ENCODE assay signal across 9 cellular contexts in the genomic region with DNA sequence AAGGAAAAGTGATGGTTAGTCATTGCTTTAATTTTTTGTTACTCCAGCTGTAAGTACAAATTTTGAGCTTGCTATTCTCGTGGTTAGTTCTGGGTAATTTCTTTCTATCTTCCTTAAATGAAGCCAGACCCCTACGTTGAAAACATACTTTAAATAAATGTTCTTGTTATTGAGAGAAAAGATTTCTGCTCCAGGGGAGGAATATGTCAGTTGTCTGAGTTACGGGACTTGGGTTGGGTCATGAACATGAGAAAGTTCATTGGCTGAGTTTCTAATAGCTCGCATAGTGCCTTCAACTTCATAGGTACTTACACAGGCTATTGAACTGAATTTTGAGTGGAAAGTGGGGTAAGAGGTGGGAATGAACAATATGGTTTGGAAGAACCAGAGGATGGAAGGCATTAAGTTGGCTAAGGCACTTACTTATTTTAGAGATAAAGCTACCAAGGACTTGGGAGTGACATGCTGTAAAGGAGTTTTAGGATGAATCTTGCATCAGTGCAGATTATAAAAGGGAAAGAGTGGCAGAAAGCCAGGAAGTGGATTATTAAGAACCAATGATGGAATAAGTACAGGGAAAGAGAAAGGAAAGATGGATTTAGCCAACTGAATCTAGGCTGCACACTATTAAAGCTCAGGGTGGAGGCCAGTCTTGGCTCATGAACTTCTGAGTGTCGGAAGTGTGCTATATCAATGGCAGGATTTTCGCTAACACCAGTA. TPM values are rescaled to one million over a fixed set of nuclear protein-coding genes. Genes with fewer than 3 reads are reported as not detected.
DNase-seq lines count a peak whose midpoint lies in the region; ATAC-seq, FAIRE-seq and TF ChIP-seq lines count a peak whose summit lies in the region.
"Had no signal": no experiment of that assay in that cellular context is flagged by ENCODE, and none has a peak within 500 bp of the region (broad histone marks: within the 10 kb centered on the region; RNA-seq: fewer than 3 reads in every experiment).

No MANE protein-coding gene starts in this region.

- POLR2A ChIA-PET in HepG2 (lab: Yijun Ruan, JAX), result interaction anchor here (1.1 to 3.7 kb wide), 3 partner anchors 19 to 230 kb away, joined by 3 to 19 read pairs (median 5); no protein-coding TSS in a partner anchor

- no peak for TF ChIP-seq RAD21 in HepG2 (CRISPR knock-in tag; IDR thresholded peaks at IDR 0.05)

- H3K9ac ChIP-seq in astrocyte (ENCODE audit: low read length), result peak overlapping the region; percentile 95
- H3K9ac ChIP-seq in HepG2 (ENCODE audit: insufficient read depth, low read depth, low read length), result peak overlapping the region; percentile 96

- peaks cover 20% of the 10 kb centered on the region for H3K36me3 Mint-ChIP-seq in astrocyte (ENCODE audit: low read depth, unreplicated experiment)

- H3K27ac Mint-ChIP-seq in astrocyte (ENCODE audit: unreplicated experiment), result peak overlapping the region; percentile 63

- H3K4me1 Mint-ChIP-seq in astrocyte (ENCODE audit: low read depth, unreplicated experiment), result peaks cover 26% of the 10 kb centered on the region

- no peaks in the 10 kb centered on the region for H3K27me3 ChIP-seq in right cardiac atrium (ENCODE audit: control insufficient read depth, insufficient read depth)
- H3K27me3 ChIP-seq in astrocyte (ENCODE audit: insufficient read depth, low read length), result no peaks in the 10 kb centered on the region
- no peaks in the 10 kb centered on the region; a peak in 1 of 5 replicates for H3K27me3 ChIP-seq in HepG2 (ENCODE audit: control insufficient read depth in 1 of 2, insufficient read depth in 2 of 2, low read length in 2 of 2)
- H3K27me3 ChIP-seq in upper lobe of right lung, result no peaks in the 10 kb centered on the region

- H3K27me3 Mint-ChIP-seq in astrocyte (ENCODE audit: low read depth, unreplicated experiment), result no peaks in the 10 kb centered on the region

- TF ChIP-seq EP300 in HepG2 (IDR thresholded peaks at IDR 0.05; ENCODE audit: low read depth in 2 of 2, low read length in 2 of 2) (no peak), HepG2 (CRISPR knock-in tag; IDR thresholded peaks at IDR 0.05; ENCODE audit: borderline replicate concordance) (no peak)

- H3K36me3 ChIP-seq in astrocyte (ENCODE audit: insufficient read depth, low read length) (peaks cover 46% of the 10 kb centered on the region), HepG2 (replicated peaks in 1 of 2; ENCODE audit: control insufficient read depth in 1 of 2, insufficient read depth in 2 of 2, low read length in 2 of 2) (peaks cover 14 to 50% of the 10 kb centered on the region in 2 experiments), upper lobe of right lung (peaks cover 51% of the 10 kb centered on the region)

- no peak for TF ChIP-seq CTCF in astrocyte (IDR thresholded peaks at IDR 0.05; ENCODE audit: insufficient read depth, low read depth, low read length)
- TF ChIP-seq CTCF in HepG2 (CRISPR knock-in tag; IDR thresholded peaks at IDR 0.05), result no peak
- no peak for TF ChIP-seq CTCF in upper lobe of right lung (IDR thresholded peaks at IDR 0.05)

- peak overlapping the region; percentile 62 for H3K4me3 ChIP-seq in right cardiac atrium (ENCODE audit: low read length)
- peak overlapping the region; percentile 99 for H3K4me3 ChIP-seq in astrocyte (ENCODE audit: insufficient read depth, low read depth, low read length)
- peak overlapping the region; percentile 82 to 94 (median 93); a peak in 5 of 6 replicates for H3K4me3 ChIP-seq in HepG2 (replicated peaks in 1 of 3; ENCODE audit: insufficient read depth in 1 of 3, low read depth in 2 of 3, low read length in 3 of 3)
- H3K4me3 ChIP-seq in upper lobe of right lung, result peak overlapping the region; percentile 94

- H4K20me1 ChIP-seq in astrocyte (ENCODE audit: insufficient read depth, low read length) (peaks cover 60% of the 10 kb centered on the region), HepG2 (ENCODE audit: insufficient read depth, low read length) (peaks cover 34% of the 10 kb centered on the region)

- peaks cover 48% of the 10 kb centered on the region for H3K79me2 ChIP-seq in astrocyte (ENCODE audit: insufficient read depth, low read length)
- peaks cover 37% of the 10 kb centered on the region for H3K79me2 ChIP-seq in HepG2 (ENCODE audit: insufficient read depth, low read length)

- H2AFZ ChIP-seq in astrocyte (ENCODE audit: low read depth, low read length) (no peak overlapping the region), HepG2 (ENCODE audit: low read length) (no peak overlapping the region)

- no peak for TF ChIP-seq POLR2A in HepG2 (IDR thresholded peaks at IDR 0.05; ENCODE audit: insufficient read depth in 1 of 2, low read depth in 2 of 2, low read length in 2 of 2)

- in situ Hi-C loops in HepG2 (cut with HindIII; ENCODE audit: extremely low pct_ligation_motif_present, low pct_unique_long_range_greater_than_20kb), result no loop called here

- BruUV-seq in HepG2 (replicated peaks; lab: Mats Ljungman, UMichigan), result no TSS peak

- DNase-seq in right cardiac atrium (no peak), Right ventricle myocardium inferior (ENCODE audit: missing footprints) (no peak), astrocyte (ENCODE audit: low read depth) (no peak), HepG2 (ENCODE audit: low spot score) (no peak), upper lobe of right lung (no peak), NOMO-1 treated with dmso at 0.1 percent for 144 hours (lab: John Stamatoyannopoulos, UW; ENCODE audit: unreplicated experiment) (no peak)
- DNase-seq: GF-D8 had no signal

- WGBS in right cardiac atrium, result 76% methylated on average over 6 of the region's 6 CpGs
- WGBS in HepG2 (ENCODE audit: low lambda C conversion rate), result 59% methylated on average over 6 of the region's 6 CpGs

- H3K4me1 ChIP-seq in right cardiac atrium (ENCODE audit: control insufficient read depth, insufficient read depth, low read length) (peaks cover 3% of the 10 kb centered on the region), astrocyte (ENCODE audit: insufficient read depth, low read length) (peaks cover 20% of the 10 kb centered on the region), HepG2 (ENCODE audit: insufficient read depth, low read length) (peaks cover 73% of the 10 kb centered on the region), upper lobe of right lung (peaks cover 34% of the 10 kb centered on the region)

- intact Hi-C loops in right cardiac atrium (cut with DNase I), result no loop called here
- intact Hi-C loops in Right ventricle myocardium inferior (cut with DNase I), result no loop called here
- intact Hi-C loops in HepG2 (cut with micrococcal nuclease; ENCODE audit: unreplicated experiment), result loop anchor here (2.0 kb wide), 1 partner anchor 23 kb away; no protein-coding TSS in a partner anchor
- intact Hi-C loops in upper lobe of right lung (cut with DNase I), result no loop called here

- H3K9me3 Mint-ChIP-seq in astrocyte (ENCODE audit: unreplicated experiment), result no peaks in the 10 kb centered on the region

- CTCF ChIA-PET in HepG2 (lab: Yijun Ruan, JAX; ENCODE audit: low intra/inter-chr PET ratio, low total read pairs), result no interaction called here

- H3K9me3 ChIP-seq in right cardiac atrium (ENCODE audit: control insufficient read depth, low read length) (no peaks in the 10 kb centered on the region), astrocyte (ENCODE audit: insufficient read depth, low read depth, low read length) (no peaks in the 10 kb centered on the region), HepG2 (ENCODE audit: low read length) (no peaks in the 10 kb centered on the region), upper lobe of right lung (no peaks in the 10 kb centered on the region)

- peak overlapping the region; percentile 98 for H3K4me2 ChIP-seq in astrocyte (ENCODE audit: low read length)
- peak overlapping the region; percentile 97 for H3K4me2 ChIP-seq in HepG2 (ENCODE audit: low read depth, low read length)

- no peak for ATAC-seq in right cardiac atrium
- ATAC-seq in Right ventricle myocardium inferior, result no peak
- no peak for ATAC-seq in HepG2
- ATAC-seq in upper lobe of right lung, result no peak
- ATAC-seq in HG03025 (IDR thresholded peaks at IDR 0.05; ENCODE audit: low FRiP score, unreplicated experiment), result no peak
- no peak for ATAC-seq in GM19328 (IDR thresholded peaks at IDR 0.05; ENCODE audit: unreplicated experiment)

- no peak overlapping the region for H3K27ac ChIP-seq in right cardiac atrium (ENCODE audit: low read length)
- no peak overlapping the region for H3K27ac ChIP-seq in astrocyte (ENCODE audit: low read depth, low read length)
- peak overlapping the region; percentile 91 for H3K27ac ChIP-seq in HepG2 (ENCODE audit: extremely low read length, insufficient read depth, low read length)
- H3K27ac ChIP-seq in upper lobe of right lung, result peak overlapping the region; percentile 24

- peak overlapping the region; percentile 93 for H3K4me3 Mint-ChIP-seq in astrocyte (ENCODE audit: unreplicated experiment)

- FAIRE-seq in astrocyte (lab: Jason Lieb, UNC), result no peak
- no peak for FAIRE-seq in HepG2 (lab: Jason Lieb, UNC)

RNA-seq across cellular contexts. Expression of a gene that starts 1.4 kb away (rescaled TPM):
- total RNA-seq in right cardiac atrium (100 to 1,000 TPM; 446 to 642 (median 525) TPM), Right ventricle myocardium inferior (472 TPM), astrocyte (881 and 1,004 TPM in 2 replicates), HepG2 (2016; rRNA removed; fragmentation: Illumina TruSeq; extraction: Trizol) (1,683 and 1,960 TPM in 2 replicates), upper lobe of right lung (732 TPM)
- polyA plus RNA-seq in right cardiac atrium (619 TPM), HepG2 (2011; rRNA removed) (2,662 and 3,226 TPM in 2 replicates)
- total RNA-seq in HepG2 (2016; cell fraction: cytosol; rRNA removed; fragmentation: Illumina TruSeq; extraction: Trizol; ENCODE audit: low read depth), result 4,234 and 4,880 TPM in 2 replicates
- total RNA-seq in HepG2 (2016; cell fraction: insoluble cytoplasmic fraction; rRNA removed; fragmentation: Illumina TruSeq; extraction: Trizol), result 1,681 and 2,033 TPM in 2 replicates
- total RNA-seq in HepG2 (2016; cell fraction: membrane; rRNA removed; fragmentation: Illumina TruSeq; extraction: Trizol), result 4,469 and 4,736 TPM in 2 replicates
- total RNA-seq in HepG2 (2016; cell fraction: nucleus; rRNA removed; fragmentation: Illumina TruSeq; extraction: Trizol), result 671 and 721 TPM in 2 replicates
- polyA plus RNA-seq in HepG2 (2011; cell fraction: cytosol; rRNA removed), result 2,617 and 3,480 TPM in 2 replicates
- polyA plus RNA-seq in HepG2 (2011; cell fraction: nucleus; rRNA removed), result 707 and 717 TPM in 2 replicates
- 1,399 and 1,552 TPM in 2 replicates for polyA plus RNA-seq in HepG2 (2012)
- polyA plus RNA-seq in HepG2 (2016; cell fraction: cytosol; fragmentation: Illumina TruSeq; extraction: Trizol; ENCODE audit: low read depth), result 5,088 and 5,753 TPM in 2 replicates
- polyA plus RNA-seq in HepG2 (2016; cell fraction: insoluble cytoplasmic fraction; fragmentation: Illumina TruSeq; extraction: Trizol; ENCODE audit: low read depth), result 1,997 and 2,058 TPM in 2 replicates
- 4,231 and 4,512 TPM in 2 replicates for polyA plus RNA-seq in HepG2 (2016; cell fraction: membrane; fragmentation: Illumina TruSeq; extraction: Trizol; ENCODE audit: low read depth)
- polyA plus RNA-seq in HepG2 (2016; cell fraction: nucleus; fragmentation: Illumina TruSeq; extraction: Trizol; ENCODE audit: insufficient read depth, low read depth), result 1,039 and 1,069 TPM in 2 replicates
- 1,437 and 2,324 TPM in 2 replicates for polyA minus RNA-seq in HepG2 (2011; rRNA and poly(A)+ RNA removed; ENCODE audit: low replicate concordance)
- polyA minus RNA-seq in HepG2 (2011; cell fraction: cytosol; rRNA and poly(A)+ RNA removed), result 460 and 463 TPM in 2 replicates
- 336 and 408 TPM in 2 replicates for polyA minus RNA-seq in HepG2 (2011; cell fraction: nucleus; rRNA and poly(A)+ RNA removed)

RNA-seq across cellular contexts. Expression of a gene that starts 24.8 kb away (rescaled TPM):
- 10 to 100 TPM; 11.1 to 19.9 (median 13.0) TPM for total RNA-seq in right cardiac atrium
- 13.0 TPM for polyA plus RNA-seq in right cardiac atrium
- total RNA-seq in Right ventricle myocardium inferior, result 14.7 TPM
- total RNA-seq in astrocyte, result 33.0 and 34.4 TPM in 2 replicates
- total RNA-seq in HepG2 (2016; rRNA removed; fragmentation: Illumina TruSeq; extraction: Trizol), result 32.5 and 33.7 TPM in 2 replicates
- total RNA-seq in HepG2 (2016; cell fraction: cytosol; rRNA removed; fragmentation: Illumina TruSeq; extraction: Trizol; ENCODE audit: low read depth), result 13.6 and 14.0 TPM in 2 replicates
- total RNA-seq in HepG2 (2016; cell fraction: insoluble cytoplasmic fraction; rRNA removed; fragmentation: Illumina TruSeq; extraction: Trizol), result 30.5 and 33.1 TPM in 2 replicates
- 28.9 and 29.7 TPM in 2 replicates for total RNA-seq in HepG2 (2016; cell fraction: membrane; rRNA removed; fragmentation: Illumina TruSeq; extraction: Trizol)
- 21.9 and 22.5 TPM in 2 replicates for total RNA-seq in HepG2 (2016; cell fraction: nucleus; rRNA removed; fragmentation: Illumina TruSeq; extraction: Trizol)
- polyA plus RNA-seq in HepG2 (2011; rRNA removed), result 32.3 and 35.4 TPM in 2 replicates
- 27.5 and 32.3 TPM in 2 replicates for polyA plus RNA-seq in HepG2 (2011; cell fraction: cytosol; rRNA removed)
- 22.7 and 25.3 TPM in 2 replicates for polyA plus RNA-seq in HepG2 (2011; cell fraction: nucleus; rRNA removed)
- polyA plus RNA-seq in HepG2 (2012), result 22.2 and 25.3 TPM in 2 replicates
- 10.3 and 12.0 TPM in 2 replicates for polyA plus RNA-seq in HepG2 (2016; cell fraction: cytosol; fragmentation: Illumina TruSeq; extraction: Trizol; ENCODE audit: low read depth)
- polyA plus RNA-seq in HepG2 (2016; cell fraction: insoluble cytoplasmic fraction; fragmentation: Illumina TruSeq; extraction: Trizol; ENCODE audit: low read depth), result 32.2 and 34.1 TPM in 2 replicates
- 21.0 and 23.3 TPM in 2 replicates for polyA plus RNA-seq in HepG2 (2016; cell fraction: membrane; fragmentation: Illumina TruSeq; extraction: Trizol; ENCODE audit: low read depth)
- 38.0 and 39.9 TPM in 2 replicates for polyA plus RNA-seq in HepG2 (2016; cell fraction: nucleus; fragmentation: Illumina TruSeq; extraction: Trizol; ENCODE audit: insufficient read depth, low read depth)
- 44.2 and 49.5 TPM in 2 replicates for polyA minus RNA-seq in HepG2 (2011; rRNA and poly(A)+ RNA removed; ENCODE audit: low replicate concordance)
- 16.9 and 17.9 TPM in 2 replicates for polyA minus RNA-seq in HepG2 (2011; cell fraction: cytosol; rRNA and poly(A)+ RNA removed)
- 15.6 and 18.8 TPM in 2 replicates for polyA minus RNA-seq in HepG2 (2011; cell fraction: nucleus; rRNA and poly(A)+ RNA removed)
- total RNA-seq in upper lobe of right lung, result 27.9 TPM

RNA-seq across cellular contexts. Expression of a gene that starts 59.5 kb away (rescaled TPM):
- under 1 TPM in 3 of 4 donors, not detected in 1; 0.06 to 0.32 (median 0.25) TPM for total RNA-seq in right cardiac atrium
- 0.05 TPM for polyA plus RNA-seq in right cardiac atrium
- not detected for total RNA-seq in Right ventricle myocardium inferior
- 0.16 and 0.41 TPM in 2 replicates for total RNA-seq in astrocyte
- not detected in 2 replicates for total RNA-seq in HepG2 (2016; rRNA removed; fragmentation: Illumina TruSeq; extraction: Trizol)
- total RNA-seq in HepG2 (2016; cell fraction: cytosol; rRNA removed; fragmentation: Illumina TruSeq; extraction: Trizol; ENCODE audit: low read depth), result not detected in 2 replicates
- total RNA-seq in HepG2 (2016; cell fraction: insoluble cytoplasmic fraction; rRNA removed; fragmentation: Illumina TruSeq; extraction: Trizol), result not detected in 2 replicates
- not detected in 2 replicates for total RNA-seq in HepG2 (2016; cell fraction: membrane; rRNA removed; fragmentation: Illumina TruSeq; extraction: Trizol)
- not detected in 2 replicates for total RNA-seq in HepG2 (2016; cell fraction: nucleus; rRNA removed; fragmentation: Illumina TruSeq; extraction: Trizol)
- not detected in 2 replicates for polyA plus RNA-seq in HepG2 (2011; rRNA removed)
- 0.01 TPM in 1 of 2 replicates, not detected in the other for polyA plus RNA-seq in HepG2 (2011; cell fraction: cytosol; rRNA removed)
- not detected in 2 replicates for polyA plus RNA-seq in HepG2 (2011; cell fraction: nucleus; rRNA removed)
- polyA plus RNA-seq in HepG2 (2012), result not detected in 2 replicates
- polyA plus RNA-seq in HepG2 (2016; cell fraction: cytosol; fragmentation: Illumina TruSeq; extraction: Trizol; ENCODE audit: low read depth), result not detected in 2 replicates
- not detected in 2 replicates for polyA plus RNA-seq in HepG2 (2016; cell fraction: insoluble cytoplasmic fraction; fragmentation: Illumina TruSeq; extraction: Trizol; ENCODE audit: low read depth)
- not detected in 2 replicates for polyA plus RNA-seq in HepG2 (2016; cell fraction: membrane; fragmentation: Illumina TruSeq; extraction: Trizol; ENCODE audit: low read depth)
- polyA plus RNA-seq in HepG2 (2016; cell fraction: nucleus; fragmentation: Illumina TruSeq; extraction: Trizol; ENCODE audit: insufficient read depth, low read depth), result not detected in 2 replicates
- not detected in 2 replicates for polyA minus RNA-seq in HepG2 (2011; rRNA and poly(A)+ RNA removed; ENCODE audit: low replicate concordance)
- polyA minus RNA-seq in HepG2 (2011; cell fraction: cytosol; rRNA and poly(A)+ RNA removed), result not detected in 2 replicates
- not detected in 2 replicates for polyA minus RNA-seq in HepG2 (2011; cell fraction: nucleus; rRNA and poly(A)+ RNA removed)
- not detected for total RNA-seq in upper lobe of right lung

Comparison
In these comparisons a context has a peak if more than half of its experiments do, and no peak if none do; other contexts are left out.
1. H3K27ac ChIP-seq: peak in HepG2 (single experiment) and upper lobe of right lung (single experiment); none in right cardiac atrium (single experiment) and astrocyte (single experiment).
2. Peak in every context shown above with its lines, with median percentiles within 50 percentile points of each other: H3K4me3 ChIP-seq.